8 cellular contexts compared by ENCODE assay signal in genomic region chr13:44373601-44374347, GRCh38. TPM values are rescaled to one million over a fixed set of nuclear protein-coding genes. Genes with fewer than 3 reads are reported as not detected.
A peak's percentile ranks its signal among the peaks of the same experiment; 100 is the strongest.
DNase-seq lines count a peak whose midpoint lies in the region; ATAC-seq, FAIRE-seq and TF ChIP-seq lines count a peak whose summit lies in the region.

TSS of gene SERP2 (plus strand) at chr13:44373824. CDS start at chr13:44374026, 202 bp downstream.

- peak within 1 kb of the TSS; percentile 96 for H3K9ac ChIP-seq in neuronal stem cell (ENCODE audit: low read depth, low read length, poor library complexity)

- FAIRE-seq in frontal cortex (lab: Jason Lieb, UNC), result no peak

- DNase-seq in GM23338 (ENCODE audit: low spot score) (peak; percentile 84), activated B cell treated with CpG ODN at 0.5 μM for 24 hours (no peak), frontal cortex (ENCODE audit: low spot score in 2 of 2) (peak; percentile 83 to 84), neuronal stem cell (ENCODE audit: low spot score) (peak; percentile 41), NCI-H2029 treated with DMSO at 0.1 percent for 48 hours (lab: John Stamatoyannopoulos, UW) (no peak), GM13977 (ENCODE audit: low spot score) (no peak)

- H3K4me3 ChIP-seq in GM23338 (peak within 1 kb of the TSS; percentile 85), neuronal stem cell (ENCODE audit: low read length in 2 of 2) (peak within 1 kb of the TSS in 1 of 2 donors; percentile 84)

- H2AK5ac ChIP-seq in neuronal stem cell (ENCODE audit: low read depth, low read length), result peak within 1 kb of the TSS; percentile 87

- H3K4me1 ChIP-seq in GM23338 (ENCODE audit: insufficient read depth) (peaks cover 14% of the 10 kb centered on the region), neuronal stem cell (ENCODE audit: control insufficient read depth in 2 of 2, insufficient read depth in 1 of 2, low read depth in 1 of 2, low read length in 2 of 2) (peaks cover 0 to 6% of the 10 kb centered on the region in 2 donors)

- in situ Hi-C loops in GM13977 (cut with MboI; ENCODE audit: low pct_unique_long_range_greater_than_20kb, low sequenced_read_pairs, unreplicated experiment), result no loop called here

- no peak within 1 kb of the TSS for H4K8ac ChIP-seq in neuronal stem cell (ENCODE audit: low read depth, low read length)

- no peaks in the 10 kb centered on the region for H3K36me3 Mint-ChIP-seq in GM23338 (ENCODE audit: low read depth)
- no peaks in the 10 kb centered on the region for H3K36me3 Mint-ChIP-seq in activated B cell treated with CpG ODN at 0.5 μM for 24 hours (ENCODE audit: low read depth)

- no peak within 1 kb of the TSS for H2BK120ac ChIP-seq in neuronal stem cell (ENCODE audit: low read depth, low read length)

- H3K36me3 ChIP-seq in GM23338 (ENCODE audit: insufficient read depth) (no peaks in the 10 kb centered on the region), neuronal stem cell (replicated peaks in 1 of 2; ENCODE audit: control insufficient read depth in 2 of 2, insufficient read depth in 2 of 2, low read length in 2 of 2) (no peaks in the 10 kb centered on the region)

- peaks cover 0 to 5% of the 10 kb centered on the region in 2 donors for H3K9me3 ChIP-seq in neuronal stem cell (replicated peaks in 1 of 2; ENCODE audit: control insufficient read depth in 2 of 2, insufficient read depth in 1 of 2, low read depth in 1 of 2, low read length in 2 of 2)

- H3K9me3 Mint-ChIP-seq in GM23338 (no peaks in the 10 kb centered on the region), activated B cell treated with CpG ODN at 0.5 μM for 24 hours (no peaks in the 10 kb centered on the region)

- H3K27ac ChIP-seq in GM23338 (ENCODE audit: low read depth) (no peak within 1 kb of the TSS), neuronal stem cell (replicated peaks; ENCODE audit: low read length) (peak within 1 kb of the TSS; percentile 51)

- CTCF ChIA-PET in activated B cell treated with CpG ODN at 0.5 μM for 24 hours (lab: Charles Lee), result no interaction called here

- no CpG with 5 or more reads among the region's 83 CpGs for WGBS in neuronal stem cell (ENCODE audit: extremely low coverage in 2 of 2, insufficient read length in 2 of 2, insufficient replicate concordance in 1 of 2), 2 donors

- peak within 1 kb of the TSS; percentile 97 for H3K23ac ChIP-seq in neuronal stem cell (ENCODE audit: low read depth, low read length, poor library complexity)

- H2BK12ac ChIP-seq in neuronal stem cell (ENCODE audit: low read length), result no peak within 1 kb of the TSS

- H3K4ac ChIP-seq in neuronal stem cell (ENCODE audit: low read length), result peak within 1 kb of the TSS; percentile 57

- POLR2A ChIA-PET in activated B cell treated with CpG ODN at 0.5 μM for 24 hours (lab: Charles Lee), result no interaction called here

- peak within 1 kb of the TSS; percentile 30 for H2BK5ac ChIP-seq in neuronal stem cell (ENCODE audit: low read length)

- peak within 1 kb of the TSS; percentile 98 for H3K18ac ChIP-seq in neuronal stem cell (ENCODE audit: low read length)

- H3K27me3 Mint-ChIP-seq in GM23338 (ENCODE audit: insufficient read depth, low read depth, poor library complexity) (peaks cover 14% of the 10 kb centered on the region), activated B cell treated with CpG ODN at 0.5 μM for 24 hours (peaks cover 27% of the 10 kb centered on the region)

- no peaks in the 10 kb centered on the region for H3K9me2 ChIP-seq in GM23338 (ENCODE audit: insufficient read depth)

- peak within 1 kb of the TSS; percentile 86 for H3K14ac ChIP-seq in neuronal stem cell (ENCODE audit: low read length)

- H3K79me2 ChIP-seq in GM23338 (replicated peaks; ENCODE audit: insufficient read depth), result no peaks in the 10 kb centered on the region

- peaks cover 2% of the 10 kb centered on the region for H3K79me1 ChIP-seq in neuronal stem cell (ENCODE audit: low read depth, low read length)

- peak within 1 kb of the TSS; percentile 96 for H4K91ac ChIP-seq in neuronal stem cell (ENCODE audit: low read depth, low read length, poor library complexity)

- H3K27me3 ChIP-seq in GM23338 (ENCODE audit: insufficient read depth), result peaks cover 20% of the 10 kb centered on the region
- H3K27me3 ChIP-seq in neuronal stem cell (ENCODE audit: control insufficient read depth in 3 of 3, insufficient read depth in 3 of 3, low read depth in 1 of 3, low read length in 3 of 3), result peaks cover 0 to 3% (median 0%) of the 10 kb centered on the region in 3 experiments

- intact Hi-C loops in activated B cell treated with CpG ODN at 0.5 μM for 24 hours (cut with micrococcal nuclease), result no loop called here

- peak within 1 kb of the TSS; percentile 18 for H2BK15ac ChIP-seq in neuronal stem cell (ENCODE audit: low read length)

- H4K20me1 ChIP-seq in GM23338 (replicated peaks; ENCODE audit: insufficient read depth), result no peaks in the 10 kb centered on the region

- H3F3A ChIP-seq in GM23338 (replicated peaks; ENCODE audit: low read depth), result peaks cover 4% of the 10 kb centered on the region; the same call in 1 of the 2 replicates

- no peak within 1 kb of the TSS for H3K27ac Mint-ChIP-seq in GM23338
- H3K27ac Mint-ChIP-seq in activated B cell treated with CpG ODN at 0.5 μM for 24 hours, result no peak within 1 kb of the TSS

- peak within 1 kb of the TSS; percentile 99 for H2AFZ ChIP-seq in GM23338
- H2AFZ ChIP-seq in neuronal stem cell (ENCODE audit: low read length), result peak within 1 kb of the TSS; percentile 40

- peak within 1 kb of the TSS; percentile 59 for H3K4me3 Mint-ChIP-seq in GM23338
- peak within 1 kb of the TSS; percentile 46 for H3K4me3 Mint-ChIP-seq in activated B cell treated with CpG ODN at 0.5 μM for 24 hours

- peak; percentile 92 for ATAC-seq in GM23338
- ATAC-seq in activated B cell treated with CpG ODN at 0.5 μM for 24 hours (ENCODE audit: low read depth), result no peak
- ATAC-seq in HG03097 (IDR thresholded peaks at IDR 0.05; ENCODE audit: low FRiP score, unreplicated experiment), result no peak
- ATAC-seq in GM19455 (IDR thresholded peaks at IDR 0.05; ENCODE audit: unreplicated experiment), result no peak

- H3K4me1 Mint-ChIP-seq in GM23338 (peaks cover 12% of the 10 kb centered on the region), activated B cell treated with CpG ODN at 0.5 μM for 24 hours (peaks cover 5% of the 10 kb centered on the region)

- peak within 1 kb of the TSS; percentile 95 for H3K4me2 ChIP-seq in GM23338
- H3K4me2 ChIP-seq in neuronal stem cell (ENCODE audit: insufficient read depth, low read length, poor library complexity, severe bottlenecking), result peak within 1 kb of the TSS; percentile 82

- TF ChIP-seq CTCF in GM23338 (conservative IDR thresholded peaks at IDR 0.05; ENCODE audit: low read depth in 2 of 2), result no peak
- no peak for TF ChIP-seq CTCF in activated B cell treated with CpG ODN at 0.5 μM for 24 hours (IDR thresholded peaks at IDR 0.05)
- no peak for TF ChIP-seq CTCF in GM13977 (IDR thresholded peaks at IDR 0.05; ENCODE audit: extremely low read depth, insufficient read depth, missing control alignments)

TF ChIP-seq in GM23338, 12 proteins besides CTCF, POLR2A, EP300 and RAD21:
- TF ChIP-seq, protein P1, sequence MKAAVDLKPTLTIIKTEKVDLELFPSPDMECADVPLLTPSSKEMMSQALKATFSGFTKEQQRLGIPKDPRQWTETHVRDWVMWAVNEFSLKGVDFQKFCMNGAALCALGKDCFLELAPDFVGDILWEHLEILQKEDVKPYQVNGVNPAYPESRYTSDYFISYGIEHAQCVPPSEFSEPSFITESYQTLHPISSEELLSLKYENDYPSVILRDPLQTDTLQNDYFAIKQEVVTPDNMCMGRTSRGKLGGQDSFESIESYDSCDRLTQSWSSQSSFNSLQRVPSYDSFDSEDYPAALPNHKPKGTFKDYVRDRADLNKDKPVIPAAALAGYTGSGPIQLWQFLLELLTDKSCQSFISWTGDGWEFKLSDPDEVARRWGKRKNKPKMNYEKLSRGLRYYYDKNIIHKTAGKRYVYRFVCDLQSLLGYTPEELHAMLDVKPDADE (IDR thresholded peaks at IDR 0.05), result no peak
- TF ChIP-seq STAT1 (IDR thresholded peaks at IDR 0.05; ENCODE audit: unreplicated experiment), result no peak
- TF ChIP-seq POLR2AphosphoS5 (IDR thresholded peaks at IDR 0.05; ENCODE audit: low read depth), result peak; percentile 28
TF ChIP-seq in GM23338: peak in this region for 1.

RNA-seq across cellular contexts. Expression of gene SERP2, which starts in this region (rescaled TPM):
- 0.59 and 3.4 TPM in 2 replicates for total RNA-seq in GM23338 (2014; rRNA removed; shearing (Covaris generic))
- 2.9 and 3.4 TPM in 2 replicates for polyA plus RNA-seq in GM23338 (2016; fragmentation: Nextera tagmentation; extraction: Ambion mirVana)
- 0.24 and 0.69 TPM in 2 replicates for total RNA-seq in activated B cell treated with CpG ODN at 0.5 μM for 24 hours
- total RNA-seq in frontal cortex, result 26.1 TPM
- 5.6 TPM for polyA plus RNA-seq in neuronal stem cell (2013, experiment 1 of 2)
- 5.1 TPM for polyA plus RNA-seq in neuronal stem cell (2013, experiment 2 of 2)

Comparison
In these comparisons a context has a peak if more than half of its experiments do, and no peak if none do; other contexts are left out.
1. DNase-seq: peak in GM23338 (single experiment), frontal cortex (2 of 2) and neuronal stem cell (single experiment); none in activated B cell treated with CpG ODN at 0.5 μM for 24 hours (single experiment), NCI-H2029 treated with DMSO at 0.1 percent for 48 hours (single experiment) and GM13977 (single experiment).